8 cellular contexts compared by ENCODE assay signal in the genomic region with DNA sequence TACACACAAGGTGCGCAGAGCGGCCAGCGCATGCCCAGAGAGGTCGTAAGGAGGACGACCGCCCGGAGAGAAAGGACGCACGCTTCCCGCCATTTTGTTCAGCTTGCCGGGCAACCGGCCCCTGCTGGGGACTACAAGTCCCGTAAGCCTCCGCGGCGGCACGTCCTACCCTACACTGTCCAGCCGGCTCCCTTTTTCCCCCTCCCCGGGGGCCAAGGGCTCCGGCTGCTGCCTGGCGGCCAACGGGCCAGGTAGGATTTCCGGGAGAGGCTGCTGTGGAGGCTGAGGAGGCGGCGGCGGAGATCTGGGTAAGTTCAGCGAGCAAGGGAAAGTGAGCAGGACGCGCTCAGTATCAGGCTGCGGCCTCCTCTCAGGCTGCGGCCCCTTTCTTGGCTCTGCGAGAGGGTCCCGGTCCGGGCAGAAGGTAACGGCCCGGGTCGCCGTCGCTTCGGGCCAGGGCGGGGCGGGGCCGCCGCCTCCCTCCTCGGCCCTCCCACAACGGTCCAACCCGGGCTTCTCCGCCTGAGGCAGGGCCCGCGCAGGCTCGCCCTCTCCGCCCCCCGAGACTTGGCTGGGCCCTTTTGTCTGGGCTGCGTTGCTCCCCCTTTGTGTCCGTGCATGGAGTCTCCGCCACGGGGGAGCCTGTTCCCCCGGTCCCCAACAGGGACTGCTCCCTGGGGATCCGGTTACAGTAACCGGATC. TPM values are rescaled to one million over a fixed set of nuclear protein-coding genes. Genes with fewer than 3 reads are reported as not detected.
DNase-seq lines count a peak whose midpoint lies in the region; ATAC-seq lines count a peak whose summit lies in the region.

A gene (plus strand): TSS at position 223 of the 702 bp plus-strand sequence. CDS start 37,708 bp downstream, outside the sequence.

- H3K9me3 ChIP-seq in KOPT-K1 (ENCODE audit: insufficient read depth, low read length, poor library complexity, severe bottlenecking): no peaks in the 10 kb centered on the region

- H3K4me3 Mint-ChIP-seq in activated T-helper 1 cell treated with anti-CD3 and anti-CD28 coated beads, Interleukin-12 subunit alpha, Interleukin-12 subunit beta, Interleukin-2, Interleukin-4 antibody, amounts not matched to agents 30 ng/mL and 10 ng/mL and 1 ng/mL, durations not matched to agents 14 hours and 24 hours and 36 hours: peak within 1 kb of the TSS; percentile 91
- peak within 1 kb of the TSS; percentile 92 to 99 (median 98) for H3K4me3 Mint-ChIP-seq in naive B cell
- H3K4me3 Mint-ChIP-seq in stimulated activated effector memory CD8-positive, alpha-beta T cell treated with anti-CD3 and anti-CD28 coated beads, Interleukin-12 subunit alpha, Interleukin-12 subunit beta, amount 100 ng/mL, for 72 hours: peak within 1 kb of the TSS; percentile 94

- DNase-seq in DMS53 treated with DMSO at 0.1 percent for 48 hours (lab: John Stamatoyannopoulos, UW; ENCODE audit: unreplicated experiment): peak; percentile 96
- peak; percentile 95 for DNase-seq in RKO (ENCODE audit: low spot score)
- peak; percentile 78 for DNase-seq in activated T-helper 1 cell treated with anti-CD3 and anti-CD28 coated beads, Interleukin-12 subunit alpha, Interleukin-12 subunit beta, Interleukin-2, Interleukin-4 antibody, amounts not matched to agents 30 ng/mL and 10 ng/mL and 1 ng/mL, durations not matched to agents 14 hours and 24 hours and 36 hours (ENCODE audit: low spot score)
- peak; percentile 87 for DNase-seq in fibroblast of gingiva (ENCODE audit: low read depth)
- peak; percentile 72 for DNase-seq in naive B cell
- peak; percentile 68 to 92 for DNase-seq in stimulated activated effector memory CD8-positive, alpha-beta T cell treated with anti-CD3 and anti-CD28 coated beads, Interleukin-12 subunit alpha, Interleukin-12 subunit beta, amount 100 ng/mL, for 72 hours (ENCODE audit: low spot score in 2 of 2)

- ATAC-seq in GM21723 (IDR thresholded peaks at IDR 0.05; ENCODE audit: unreplicated experiment): peak; percentile 85
- peak; percentile 80 to 86 for ATAC-seq in naive B cell (ENCODE audit: low read depth in 2 of 2)
- ATAC-seq in stimulated activated effector memory CD8-positive, alpha-beta T cell treated with anti-CD3 and anti-CD28 coated beads, Interleukin-12 subunit alpha, Interleukin-12 subunit beta, amount 100 ng/mL, for 72 hours: peak; percentile 95

- H3K27ac ChIP-seq in KOPT-K1 (ENCODE audit: low read depth, low read length, poor library complexity, severe bottlenecking): peak within 1 kb of the TSS; percentile 89

- no peaks in the 10 kb centered on the region for H3K9me3 Mint-ChIP-seq in activated T-helper 1 cell treated with anti-CD3 and anti-CD28 coated beads, Interleukin-12 subunit alpha, Interleukin-12 subunit beta, Interleukin-2, Interleukin-4 antibody, amounts not matched to agents 30 ng/mL and 10 ng/mL and 1 ng/mL, durations not matched to agents 14 hours and 24 hours and 36 hours
- no peaks in the 10 kb centered on the region for H3K9me3 Mint-ChIP-seq in naive B cell
- H3K9me3 Mint-ChIP-seq in stimulated activated effector memory CD8-positive, alpha-beta T cell treated with anti-CD3 and anti-CD28 coated beads, Interleukin-12 subunit alpha, Interleukin-12 subunit beta, amount 100 ng/mL, for 72 hours: no peaks in the 10 kb centered on the region

- peak within 1 kb of the TSS; percentile 95 for H3K27ac Mint-ChIP-seq in activated T-helper 1 cell treated with anti-CD3 and anti-CD28 coated beads, Interleukin-12 subunit alpha, Interleukin-12 subunit beta, Interleukin-2, Interleukin-4 antibody, amounts not matched to agents 30 ng/mL and 10 ng/mL and 1 ng/mL, durations not matched to agents 14 hours and 24 hours and 36 hours
- H3K27ac Mint-ChIP-seq in naive B cell: peak within 1 kb of the TSS; percentile 88 to 97 (median 92)
- H3K27ac Mint-ChIP-seq in stimulated activated effector memory CD8-positive, alpha-beta T cell treated with anti-CD3 and anti-CD28 coated beads, Interleukin-12 subunit alpha, Interleukin-12 subunit beta, amount 100 ng/mL, for 72 hours: peak within 1 kb of the TSS; percentile 94

- peaks cover 3% of the 10 kb centered on the region for H3K27me3 Mint-ChIP-seq in activated T-helper 1 cell treated with anti-CD3 and anti-CD28 coated beads, Interleukin-12 subunit alpha, Interleukin-12 subunit beta, Interleukin-2, Interleukin-4 antibody, amounts not matched to agents 30 ng/mL and 10 ng/mL and 1 ng/mL, durations not matched to agents 14 hours and 24 hours and 36 hours (ENCODE audit: insufficient read depth)
- no peaks in the 10 kb centered on the region for H3K27me3 Mint-ChIP-seq in naive B cell

- intact Hi-C loops in activated T-helper 1 cell treated with anti-CD3 and anti-CD28 coated beads, Interleukin-12 subunit alpha, Interleukin-12 subunit beta, Interleukin-2, Interleukin-4 antibody, amounts not matched to agents 30 ng/mL and 10 ng/mL and 1 ng/mL, durations not matched to agents 14 hours and 24 hours and 36 hours (cut with micrococcal nuclease): loop anchor here (1.0 to 5.0 kb wide), 8 partner anchors 41 to 274 kb away; a partner anchor contains a TSS

- H3K4me1 Mint-ChIP-seq in activated T-helper 1 cell treated with anti-CD3 and anti-CD28 coated beads, Interleukin-12 subunit alpha, Interleukin-12 subunit beta, Interleukin-2, Interleukin-4 antibody, amounts not matched to agents 30 ng/mL and 10 ng/mL and 1 ng/mL, durations not matched to agents 14 hours and 24 hours and 36 hours (ENCODE audit: low read depth): peaks cover 37% of the 10 kb centered on the region
- peaks cover 10 to 31% (median 30%) of the 10 kb centered on the region in 3 donors for H3K4me1 Mint-ChIP-seq in naive B cell
- H3K4me1 Mint-ChIP-seq in stimulated activated effector memory CD8-positive, alpha-beta T cell treated with anti-CD3 and anti-CD28 coated beads, Interleukin-12 subunit alpha, Interleukin-12 subunit beta, amount 100 ng/mL, for 72 hours: peaks cover 23% of the 10 kb centered on the region

- peaks cover 13% of the 10 kb centered on the region for H3K36me3 ChIP-seq in KOPT-K1 (ENCODE audit: insufficient read depth, low read length)

- no peaks in the 10 kb centered on the region for H3K36me3 Mint-ChIP-seq in activated T-helper 1 cell treated with anti-CD3 and anti-CD28 coated beads, Interleukin-12 subunit alpha, Interleukin-12 subunit beta, Interleukin-2, Interleukin-4 antibody, amounts not matched to agents 30 ng/mL and 10 ng/mL and 1 ng/mL, durations not matched to agents 14 hours and 24 hours and 36 hours (ENCODE audit: low read depth)
- H3K36me3 Mint-ChIP-seq in naive B cell: no peaks in the 10 kb centered on the region
- H3K36me3 Mint-ChIP-seq in stimulated activated effector memory CD8-positive, alpha-beta T cell treated with anti-CD3 and anti-CD28 coated beads, Interleukin-12 subunit alpha, Interleukin-12 subunit beta, amount 100 ng/mL, for 72 hours: no peaks in the 10 kb centered on the region

RNA-seq across cellular contexts. Expression of the gene that starts here (rescaled TPM):
- total RNA-seq in activated T-helper 1 cell treated with anti-CD3 and anti-CD28 coated beads, Interleukin-12 subunit alpha, Interleukin-12 subunit beta, Interleukin-2, Interleukin-4 antibody, amounts not matched to agents 30 ng/mL and 10 ng/mL and 1 ng/mL, durations not matched to agents 14 hours and 24 hours and 36 hours: 28.9 and 31.8 TPM in 2 replicates
- polyA plus RNA-seq in naive B cell (ENCODE audit: low read depth in 6 of 6): 10 to 100 TPM in 1 of 6 donors, 1 to 10 TPM in 4, not detected in 1; 6.9 to 23.0 (median 9.5) TPM

Comparison
In these comparisons a context has a peak if more than half of its experiments do, and no peak if none do; other contexts are left out.
1. Peak in every context shown above with its lines: DNase-seq, ATAC-seq and H3K27ac ChIP-seq.